Comparison of ENCODE assay signal across 1 cellular context in the genomic region with DNA sequence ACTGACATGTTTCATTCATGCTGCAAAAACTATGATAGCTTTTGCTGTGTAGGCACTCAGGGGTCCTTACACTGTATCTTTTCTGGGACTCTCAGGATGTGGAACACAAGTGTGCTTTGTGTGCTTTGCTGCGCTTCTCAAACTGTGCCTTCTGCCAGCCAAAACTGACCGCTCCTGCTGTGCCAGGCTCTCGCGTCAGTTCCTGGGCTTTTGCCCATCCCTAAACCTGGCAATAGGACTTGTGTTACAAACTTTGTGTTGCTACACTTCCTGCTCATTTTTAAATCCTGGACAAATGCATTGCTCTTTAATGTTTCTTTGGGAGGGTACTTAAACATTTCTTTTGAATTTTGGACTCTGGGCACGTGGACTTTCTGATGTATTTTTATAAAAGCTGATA.
TF ChIP-seq lines count a peak whose summit lies in the region.

No MANE protein-coding gene starts in this region.

TF ChIP-seq in GM23338, 12 proteins besides CTCF, POLR2A, EP300 and RAD21 (continued from another document):
- TF ChIP-seq, protein P1, sequence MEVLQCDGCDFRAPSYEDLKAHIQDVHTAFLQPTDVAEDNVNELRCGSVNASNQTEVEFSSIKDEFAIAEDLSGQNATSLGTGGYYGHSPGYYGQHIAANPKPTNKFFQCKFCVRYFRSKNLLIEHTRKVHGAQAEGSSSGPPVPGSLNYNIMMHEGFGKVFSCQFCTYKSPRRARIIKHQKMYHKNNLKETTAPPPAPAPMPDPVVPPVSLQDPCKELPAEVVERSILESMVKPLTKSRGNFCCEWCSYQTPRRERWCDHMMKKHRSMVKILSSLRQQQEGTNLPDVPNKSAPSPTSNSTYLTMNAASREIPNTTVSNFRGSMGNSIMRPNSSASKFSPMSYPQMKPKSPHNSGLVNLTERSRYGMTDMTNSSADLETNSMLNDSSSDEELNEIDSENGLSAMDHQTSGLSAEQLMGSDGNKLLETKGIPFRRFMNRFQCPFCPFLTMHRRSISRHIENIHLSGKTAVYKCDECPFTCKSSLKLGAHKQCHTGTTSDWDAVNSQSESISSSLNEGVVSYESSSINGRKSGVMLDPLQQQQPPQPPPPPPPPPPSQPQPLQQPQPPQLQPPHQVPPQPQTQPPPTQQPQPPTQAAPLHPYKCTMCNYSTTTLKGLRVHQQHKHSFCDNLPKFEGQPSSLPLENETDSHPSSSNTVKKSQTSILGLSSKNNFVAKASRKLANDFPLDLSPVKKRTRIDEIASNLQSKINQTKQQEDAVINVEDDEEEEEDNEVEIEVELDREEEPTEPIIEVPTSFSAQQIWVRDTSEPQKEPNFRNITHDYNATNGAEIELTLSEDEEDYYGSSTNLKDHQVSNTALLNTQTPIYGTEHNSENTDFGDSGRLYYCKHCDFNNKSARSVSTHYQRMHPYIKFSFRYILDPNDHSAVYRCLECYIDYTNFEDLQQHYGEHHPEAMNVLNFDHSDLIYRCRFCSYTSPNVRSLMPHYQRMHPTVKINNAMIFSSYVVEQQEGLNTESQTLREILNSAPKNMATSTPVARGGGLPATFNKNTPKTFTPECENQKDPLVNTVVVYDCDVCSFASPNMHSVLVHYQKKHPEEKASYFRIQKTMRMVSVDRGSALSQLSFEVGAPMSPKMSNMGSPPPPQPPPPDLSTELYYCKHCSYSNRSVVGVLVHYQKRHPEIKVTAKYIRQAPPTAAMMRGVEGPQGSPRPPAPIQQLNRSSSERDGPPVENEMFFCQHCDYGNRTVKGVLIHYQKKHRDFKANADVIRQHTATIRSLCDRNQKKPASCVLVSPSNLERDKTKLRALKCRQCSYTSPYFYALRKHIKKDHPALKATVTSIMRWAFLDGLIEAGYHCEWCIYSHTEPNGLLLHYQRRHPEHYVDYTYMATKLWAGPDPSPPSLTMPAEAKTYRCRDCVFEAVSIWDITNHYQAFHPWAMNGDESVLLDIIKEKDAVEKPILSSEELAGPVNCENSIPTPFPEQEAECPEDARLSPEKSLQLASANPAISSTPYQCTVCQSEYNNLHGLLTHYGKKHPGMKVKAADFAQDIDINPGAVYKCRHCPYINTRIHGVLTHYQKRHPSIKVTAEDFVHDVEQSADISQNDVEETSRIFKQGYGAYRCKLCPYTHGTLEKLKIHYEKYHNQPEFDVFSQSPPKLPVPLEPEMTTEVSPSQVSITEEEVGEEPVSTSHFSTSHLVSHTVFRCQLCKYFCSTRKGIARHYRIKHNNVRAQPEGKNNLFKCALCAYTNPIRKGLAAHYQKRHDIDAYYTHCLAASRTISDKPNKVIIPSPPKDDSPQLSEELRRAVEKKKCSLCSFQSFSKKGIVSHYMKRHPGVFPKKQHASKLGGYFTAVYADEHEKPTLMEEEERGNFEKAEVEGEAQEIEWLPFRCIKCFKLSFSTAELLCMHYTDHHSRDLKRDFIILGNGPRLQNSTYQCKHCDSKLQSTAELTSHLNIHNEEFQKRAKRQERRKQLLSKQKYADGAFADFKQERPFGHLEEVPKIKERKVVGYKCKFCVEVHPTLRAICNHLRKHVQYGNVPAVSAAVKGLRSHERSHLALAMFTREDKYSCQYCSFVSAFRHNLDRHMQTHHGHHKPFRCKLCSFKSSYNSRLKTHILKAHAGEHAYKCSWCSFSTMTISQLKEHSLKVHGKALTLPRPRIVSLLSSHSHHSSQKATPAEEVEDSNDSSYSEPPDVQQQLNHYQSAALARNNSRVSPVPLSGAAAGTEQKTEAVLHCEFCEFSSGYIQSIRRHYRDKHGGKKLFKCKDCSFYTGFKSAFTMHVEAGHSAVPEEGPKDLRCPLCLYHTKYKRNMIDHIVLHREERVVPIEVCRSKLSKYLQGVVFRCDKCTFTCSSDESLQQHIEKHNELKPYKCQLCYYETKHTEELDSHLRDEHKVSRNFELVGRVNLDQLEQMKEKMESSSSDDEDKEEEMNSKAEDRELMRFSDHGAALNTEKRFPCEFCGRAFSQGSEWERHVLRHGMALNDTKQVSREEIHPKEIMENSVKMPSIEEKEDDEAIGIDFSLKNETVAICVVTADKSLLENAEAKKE (CRISPR knock-in tag; IDR thresholded peaks at IDR 0.05) = no peak
- no peak for TF ChIP-seq NANOG (IDR thresholded peaks at IDR 0.05; ENCODE audit: borderline replicate concordance)
- TF ChIP-seq ZNF331 (CRISPR knock-in tag; IDR thresholded peaks at IDR 0.05; ENCODE audit: low read depth) = no peak
- TF ChIP-seq EZH2 (IDR thresholded peaks at IDR 0.05; ENCODE audit: low read depth, unreplicated experiment) = no peak
- no peak for TF ChIP-seq EZH2phosphoT487 (IDR thresholded peaks at IDR 0.05; ENCODE audit: unreplicated experiment)
- no peak for TF ChIP-seq CREB1 (CRISPR knock-in tag; IDR thresholded peaks at IDR 0.05; ENCODE audit: low read depth)
- no peak for TF ChIP-seq POLR2AphosphoS5 (IDR thresholded peaks at IDR 0.05; ENCODE audit: low read depth)
- no peak for TF ChIP-seq ETS1 (IDR thresholded peaks at IDR 0.05)
